ENCODE assay signal across 8 cellular contexts in the genomic region with DNA sequence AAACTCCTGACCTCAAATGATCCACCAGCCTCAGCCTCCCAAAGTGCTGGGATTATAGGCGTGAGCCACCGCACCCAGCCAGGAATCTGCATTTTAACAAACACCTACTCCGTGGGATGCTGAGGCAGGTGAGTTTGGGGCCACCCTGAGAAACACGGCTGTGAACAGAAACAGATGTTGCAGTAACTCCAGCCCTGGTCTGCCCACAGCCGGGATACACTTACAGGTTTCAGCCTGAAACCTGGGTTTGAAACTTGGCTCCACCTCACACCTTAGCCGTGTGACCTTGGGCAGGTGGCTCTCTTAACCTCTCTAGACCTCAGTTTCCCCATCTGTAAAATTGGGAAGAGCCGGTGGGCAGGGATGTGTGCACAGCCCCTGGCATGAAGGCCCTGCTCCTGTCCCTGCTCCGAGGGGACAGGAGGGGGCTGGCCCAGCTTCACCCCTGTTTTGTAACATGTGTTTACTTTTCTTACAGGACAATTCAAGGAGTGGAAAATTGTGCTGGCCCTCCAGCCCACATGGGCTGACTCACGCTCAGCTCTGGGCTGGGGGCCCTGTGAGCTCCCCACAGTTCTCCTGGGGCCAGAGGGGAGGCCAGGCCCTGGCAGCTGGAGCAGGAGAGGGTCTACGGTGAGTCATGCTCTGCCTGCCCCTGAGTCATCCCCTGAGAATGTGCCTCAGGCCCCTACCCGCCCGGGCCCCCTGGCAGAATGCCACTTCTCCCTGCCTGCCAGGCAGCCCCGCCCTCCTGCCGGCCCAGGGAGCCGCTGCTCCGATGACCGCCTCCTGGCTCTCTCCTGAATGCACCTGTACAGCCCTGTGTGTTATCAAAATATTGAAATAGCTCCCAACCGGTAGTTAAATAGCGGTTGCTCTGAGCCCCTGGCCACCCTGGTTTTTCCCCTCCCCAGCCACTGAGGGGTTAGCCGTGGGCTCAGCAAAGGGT. TPM values are rescaled to one million over a fixed set of nuclear protein-coding genes. Genes with fewer than 3 reads are reported as not detected.
DNase-seq lines count a peak whose midpoint lies in the region; ATAC-seq and TF ChIP-seq lines count a peak whose summit lies in the region.

No MANE protein-coding gene starts in this region.

- no peaks in the 10 kb centered on the region for H3K9me3 Mint-ChIP-seq in progenitor cell of endocrine pancreas (ENCODE audit: low read depth)
- no peaks in the 10 kb centered on the region for H3K9me3 Mint-ChIP-seq in T-helper 2 cell treated with Interferon-gamma antibody and Interleukin-4, amounts not matched to agents 5 μg/mL and 100 μg/mL, for 36 hours

- peaks cover 35% of the 10 kb centered on the region for H3K4me1 Mint-ChIP-seq in progenitor cell of endocrine pancreas (ENCODE audit: low read depth)
- no peaks in the 10 kb centered on the region for H3K4me1 Mint-ChIP-seq in T-helper 2 cell treated with Interferon-gamma antibody and Interleukin-4, amounts not matched to agents 5 μg/mL and 100 μg/mL, for 36 hours (ENCODE audit: low read depth)

- peak; percentile 95 for DNase-seq in COR-L47 (lab: John Stamatoyannopoulos, UW)
- peak; percentile 99 for DNase-seq in M059J (ENCODE audit: low read depth)
- DNase-seq in SW 1271 (lab: John Stamatoyannopoulos, UW), result peak; percentile 86 to 89
- DNase-seq in glomerular visceral epithelial cell (ENCODE audit: extremely low spot score), result peak; percentile 99
- peak; percentile 53 for DNase-seq in progenitor cell of endocrine pancreas (ENCODE audit: low spot score, unreplicated experiment)
- no peak for DNase-seq in T-helper 2 cell treated with Interferon-gamma antibody and Interleukin-4, amounts not matched to agents 5 μg/mL and 100 μg/mL, for 36 hours (ENCODE audit: low spot score)
- no peak for DNase-seq in T-helper 2 cell

- ATAC-seq in GM18520 (IDR thresholded peaks at IDR 0.05; ENCODE audit: unreplicated experiment), result no peak

- peak overlapping the region; percentile 97 for H3K27ac Mint-ChIP-seq in progenitor cell of endocrine pancreas
- H3K27ac Mint-ChIP-seq in T-helper 2 cell treated with Interferon-gamma antibody and Interleukin-4, amounts not matched to agents 5 μg/mL and 100 μg/mL, for 36 hours, result no peak overlapping the region

- no peak overlapping the region for H3K4me3 Mint-ChIP-seq in progenitor cell of endocrine pancreas (ENCODE audit: low read depth)
- no peak overlapping the region for H3K4me3 Mint-ChIP-seq in T-helper 2 cell treated with Interferon-gamma antibody and Interleukin-4, amounts not matched to agents 5 μg/mL and 100 μg/mL, for 36 hours

- H3K36me3 Mint-ChIP-seq in progenitor cell of endocrine pancreas (ENCODE audit: insufficient read depth), result no peaks in the 10 kb centered on the region
- no peaks in the 10 kb centered on the region for H3K36me3 Mint-ChIP-seq in T-helper 2 cell treated with Interferon-gamma antibody and Interleukin-4, amounts not matched to agents 5 μg/mL and 100 μg/mL, for 36 hours (ENCODE audit: low read depth)

- no peaks in the 10 kb centered on the region for H3K27me3 Mint-ChIP-seq in progenitor cell of endocrine pancreas
- H3K27me3 Mint-ChIP-seq in T-helper 2 cell treated with Interferon-gamma antibody and Interleukin-4, amounts not matched to agents 5 μg/mL and 100 μg/mL, for 36 hours (ENCODE audit: low read depth), result no peaks in the 10 kb centered on the region

- no peak for TF ChIP-seq CTCF in progenitor cell of endocrine pancreas (IDR thresholded peaks at IDR 0.05; ENCODE audit: unreplicated experiment)

RNA-seq across cellular contexts. Expression of a gene that starts 7.7 kb away (rescaled TPM):
- total RNA-seq in M059J (2014; rRNA removed; shearing (Covaris generic)), result 1.8 and 2.2 TPM in 2 replicates
- 62.7 and 64.1 TPM in 2 replicates for total RNA-seq in progenitor cell of endocrine pancreas

RNA-seq across cellular contexts. Expression of a gene that starts 13.5 kb away (rescaled TPM):
- total RNA-seq in M059J (2014; rRNA removed; shearing (Covaris generic)), result 0.02 TPM in 1 of 2 replicates, not detected in the other
- total RNA-seq in progenitor cell of endocrine pancreas, result 1.8 and 2.1 TPM in 2 replicates

Comparison
In these comparisons a context has a peak if more than half of its experiments do, and no peak if none do; other contexts are left out.
1. DNase-seq: peak in COR-L47 (single experiment), M059J (single experiment), SW 1271 (2 of 2), glomerular visceral epithelial cell (single experiment) and progenitor cell of endocrine pancreas (single experiment); none in T-helper 2 cell treated with Interferon-gamma antibody and Interleukin-4, amounts not matched to agents 5 μg/mL and 100 μg/mL, for 36 hours (single experiment) and T-helper 2 cell (0 of 5).
2. RNA of a gene that starts 7.7 kb away (total RNA-seq): 62.7 to 64.1 TPM in progenitor cell of endocrine pancreas; 1.8 to 2.2 TPM in M059J; every median in the first group is over 10 times any median in the second.